In genomic region chr5:177490311-177490991, GRCh38 we compare ENCODE assay signal across 19 cellular contexts. TPM values are rescaled to one million over a fixed set of nuclear protein-coding genes. Genes with fewer than 3 reads are reported as not detected.
DNase-seq lines count a peak whose midpoint lies in the region; ATAC-seq, FAIRE-seq and TF ChIP-seq lines count a peak whose summit lies in the region.
"Had no signal": no experiment of that assay in that cellular context is flagged by ENCODE, and none has a peak within 500 bp of the region (broad histone marks: within the 10 kb centered on the region; RNA-seq: fewer than 3 reads in every experiment).

No MANE protein-coding gene starts in this region.

- no peak for TF ChIP-seq EP300 in gastroesophageal sphincter (IDR thresholded peaks at IDR 0.05)

- peaks cover 47% of the 10 kb centered on the region for H3K36me3 ChIP-seq in SK-N-MC (ENCODE audit: insufficient read depth, low read length)
- peaks cover 0 to 72% of the 10 kb centered on the region in 2 donors for H3K36me3 ChIP-seq in gastroesophageal sphincter
- peaks cover 86% of the 10 kb centered on the region for H3K36me3 ChIP-seq in skeletal muscle satellite cell (ENCODE audit: insufficient read depth, low read length)
- H3K36me3 ChIP-seq in right atrium auricular region, result peaks cover 79% of the 10 kb centered on the region

- 38 to 68% methylated on average over 7 to 15 of the region's 15 CpGs for WGBS in gastroesophageal sphincter (ENCODE audit: low coverage in 1 of 2), 2 donors

- TF ChIP-seq POLR2A in gastroesophageal sphincter (IDR thresholded peaks at IDR 0.05), result peak in 1 of 2 donors; percentile 6
- TF ChIP-seq POLR2A in GM12892 (IDR thresholded peaks at IDR 0.05; ENCODE audit: low read depth, low read length), result no peak

- no peak for FAIRE-seq in GM12892 (lab: Jason Lieb, UNC)
- FAIRE-seq: endometrium, GM18507 had no signal

- no peak for TF ChIP-seq CTCF in gastroesophageal sphincter (IDR thresholded peaks at IDR 0.05)
- no peak for TF ChIP-seq CTCF in right atrium auricular region (IDR thresholded peaks at IDR 0.05)

- no peaks in the 10 kb centered on the region for H3K9me3 ChIP-seq in SK-N-MC (ENCODE audit: low read depth, low read length)
- no peaks in the 10 kb centered on the region for H3K9me3 ChIP-seq in gastroesophageal sphincter
- H3K9me3 ChIP-seq in skeletal muscle satellite cell (replicated peaks; ENCODE audit: low read length), result no peaks in the 10 kb centered on the region
- no peaks in the 10 kb centered on the region for H3K9me3 ChIP-seq in right atrium auricular region

- H3K27me3 ChIP-seq in gastroesophageal sphincter, result no peaks in the 10 kb centered on the region
- no peaks in the 10 kb centered on the region for H3K27me3 ChIP-seq in skeletal muscle satellite cell (ENCODE audit: control insufficient read depth, insufficient read depth, low read length)
- no peaks in the 10 kb centered on the region for H3K27me3 ChIP-seq in right atrium auricular region

- peak overlapping the region; percentile 91 for H3K27ac ChIP-seq in SK-N-MC
- peak overlapping the region; percentile 96 to 99 (median 99) for H3K27ac ChIP-seq in gastroesophageal sphincter
- H3K27ac ChIP-seq in right atrium auricular region, result peak overlapping the region in 1 of 2 donors; percentile 39
- H3K27ac ChIP-seq: VCaP had no signal

- in situ Hi-C loops in G401 (cut with HindIII; ENCODE audit: low sequenced_read_pairs), result no loop called here
- in situ Hi-C loops in ACHN (cut with HindIII; ENCODE audit: low pct_ligation_motif_present, low pct_unique_long_range_greater_than_20kb, low sequenced_read_pairs), result no loop called here

- peak; percentile 68 for DNase-seq in G401 (ENCODE audit: low spot score)
- DNase-seq in SK-N-MC (ENCODE audit: low read depth, low spot score), result peak; percentile 53
- DNase-seq in GM12892 (ENCODE audit: insufficient read length), result no peak
- no peak for DNase-seq in right atrium auricular region (ENCODE audit: low spot score)
- DNase-seq in ACHN, result no peak
- DNase-seq: activated CD8-positive, alpha-beta T cell treated with anti-CD3 and anti-CD28 coated beads, Interleukin-2, amount 10 ng/mL, durations not matched to agents 7 days and 5 days; activated T-cell treated with anti-CD3 and anti-CD28 coated beads, Interleukin-2, amount 50 U/mL, for 72 hours; central memory CD4-positive, alpha-beta T cell; foreskin melanocyte; natural killer cell; NCI-H2081 treated with DMSO at 0.1 percent for 48 hours; NCI-H69; SW 1271 had no signal

- H3K4me1 ChIP-seq in gastroesophageal sphincter, result peaks cover 5 to 98% (median 60%) of the 10 kb centered on the region in 3 donors
- H3K4me1 ChIP-seq in skeletal muscle satellite cell (ENCODE audit: control insufficient read depth, insufficient read depth, low read length), result peaks cover 52% of the 10 kb centered on the region
- peaks cover 0 to 47% of the 10 kb centered on the region in 2 donors for H3K4me1 ChIP-seq in right atrium auricular region

- H3K9ac ChIP-seq in SK-N-MC (ENCODE audit: insufficient read length), result peak overlapping the region; percentile 57
- H3K9ac ChIP-seq in skeletal muscle satellite cell (ENCODE audit: low read depth, low read length), result peak overlapping the region; percentile 19

- peak; percentile 23 for ATAC-seq in gastroesophageal sphincter
- ATAC-seq in HG03378 (IDR thresholded peaks at IDR 0.05; ENCODE audit: unreplicated experiment), result no peak
- ATAC-seq: activated CD8-positive, alpha-beta T cell treated with anti-CD3 and anti-CD28 coated beads, Interleukin-2, amount 10 ng/mL, durations not matched to agents 7 days and 5 days; activated T-cell treated with anti-CD3 and anti-CD28 coated beads, Interleukin-2, amount 50 U/mL, for 72 hours; natural killer cell had no signal

- no peak overlapping the region for H3K4me2 ChIP-seq in skeletal muscle satellite cell (ENCODE audit: low read length)

- H3K4me3 ChIP-seq in SK-N-MC (peak overlapping the region; percentile 74), gastroesophageal sphincter (no peak overlapping the region), skeletal muscle satellite cell (ENCODE audit: low read length) (no peak overlapping the region), right atrium auricular region (no peak overlapping the region)

RNA-seq across cellular contexts. Expression of gene PDLIM7, which starts 7.0 kb away (rescaled TPM):
- total RNA-seq in G401 (2014; rRNA removed; shearing (Covaris generic)), result 297 and 299 TPM in 2 replicates
- total RNA-seq in gastroesophageal sphincter, result 100 to 1,000 TPM; 336 to 863 (median 437) TPM
- 75.3 and 151 TPM in 2 replicates for total RNA-seq in skeletal muscle satellite cell (2012; rRNA removed)
- polyA plus RNA-seq in GM12892 (2012; ENCODE audit: missing spikeins), result 12.2 TPM
- 10 to 100 TPM; 45.8 to 56.0 TPM for total RNA-seq in right atrium auricular region

RNA-seq across cellular contexts. Expression of gene DBN1, which starts 17.0 kb away (rescaled TPM):
- total RNA-seq in G401 (2014; rRNA removed; shearing (Covaris generic)), result 295 and 370 TPM in 2 replicates
- total RNA-seq in gastroesophageal sphincter, result 100 to 1,000 TPM in 3 of 4 donors, 10 to 100 TPM in 1; 87.1 to 154 (median 124) TPM
- 191 and 225 TPM in 2 replicates for total RNA-seq in skeletal muscle satellite cell (2012; rRNA removed)
- polyA plus RNA-seq in GM12892 (2012; ENCODE audit: missing spikeins), result 6.8 TPM
- total RNA-seq in right atrium auricular region, result 10 to 100 TPM; 25.0 to 47.2 TPM

RNA-seq across cellular contexts. Expression of gene DOK3, which starts 19.2 kb away (rescaled TPM):
- total RNA-seq in G401 (2014; rRNA removed; shearing (Covaris generic)), result 0.85 and 6.3 TPM in 2 replicates
- total RNA-seq in gastroesophageal sphincter (10 to 100 TPM in 1 of 4 donors, 1 to 10 TPM in 3; 6.1 to 16.6 (median 6.6) TPM), right atrium auricular region (1 to 10 TPM; 1.6 to 2.6 TPM)
- total RNA-seq in skeletal muscle satellite cell (2012; rRNA removed), result 1.0 and 3.5 TPM in 2 replicates
- polyA plus RNA-seq in GM12892 (2012; ENCODE audit: missing spikeins), result 27.7 TPM

RNA-seq across cellular contexts. Expression of gene DDX41, which starts 26.3 kb away (rescaled TPM):
- total RNA-seq in G401 (2014; rRNA removed; shearing (Covaris generic)), result 96.6 and 166 TPM in 2 replicates
- total RNA-seq in gastroesophageal sphincter, result 10 to 100 TPM; 64.5 to 80.8 (median 68.5) TPM
- 64.1 and 139 TPM in 2 replicates for total RNA-seq in skeletal muscle satellite cell (2012; rRNA removed)
- 112 TPM for polyA plus RNA-seq in GM12892 (2012; ENCODE audit: missing spikeins)
- total RNA-seq in right atrium auricular region, result 10 to 100 TPM; 40.9 to 45.5 TPM

RNA-seq across cellular contexts. Expression of gene PRR7, which starts 43.8 kb away (rescaled TPM):
- total RNA-seq in G401 (2014; rRNA removed; shearing (Covaris generic)), result 19.5 and 30.8 TPM in 2 replicates
- total RNA-seq in gastroesophageal sphincter (1 to 10 TPM in 3 of 4 donors, not detected in 1; 1.6 to 2.7 (median 2.2) TPM), right atrium auricular region (1 to 10 TPM in 1 of 2 donors, under 1 TPM in 1; 0.90 to 1.1 TPM)
- 35.2 and 37.8 TPM in 2 replicates for total RNA-seq in skeletal muscle satellite cell (2012; rRNA removed)
- 0.34 TPM for polyA plus RNA-seq in GM12892 (2012; ENCODE audit: missing spikeins)

Comparison
In these comparisons a context has a peak if more than half of its experiments do, and no peak if none do; other contexts are left out.
1. DNase-seq: peak in G401 (single experiment) and SK-N-MC (single experiment); none in GM12892 (single experiment), right atrium auricular region (single experiment) and ACHN (single experiment).